20 cellular contexts compared by ENCODE assay signal in the genomic region with DNA sequence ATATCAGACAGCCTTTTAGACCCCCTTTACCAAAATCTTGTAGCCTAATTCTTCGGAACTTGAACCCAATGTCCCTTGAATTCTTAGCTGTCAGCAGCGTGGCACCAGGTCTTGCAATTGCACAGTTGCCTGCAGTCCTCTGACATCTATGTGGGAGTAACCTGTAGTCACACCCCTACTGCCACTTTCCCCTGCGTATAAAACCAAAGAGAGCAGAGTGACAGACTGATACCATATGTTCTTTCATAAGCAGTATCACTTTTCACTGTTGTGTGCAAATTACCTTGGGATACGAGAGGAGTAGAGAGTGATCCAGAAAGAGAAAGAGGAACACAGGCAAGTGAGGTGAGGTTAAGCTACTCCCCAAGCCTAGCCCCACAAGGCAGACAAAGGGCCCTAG.
"Had no signal": no experiment of that assay in that cellular context is flagged by ENCODE, and none has a peak within 500 bp of the region (broad histone marks: within the 10 kb centered on the region; RNA-seq: fewer than 3 reads in every experiment).

No MANE protein-coding gene starts in this region.

- H3K27me3 ChIP-seq: MG63 had no signal

- H3K4me3 ChIP-seq: MG63 had no signal

- H3K9me3 ChIP-seq: MG63, SK-N-SH had no signal

- DNase-seq: IMR-90; Karpas-422; KG1; MG63; NCI-H1092; NCI-H1436 treated with DMSO at 0.1 percent for 48 hours; NCI-H187; NCI-H2029; NCI-H226; NCI-H446; NCI-H510A; NCI-H524 treated with DMSO at 0.1 percent for 48 hours; NCI-H774; NK-92 treated with Interleukin-12 subunit alpha and Interleukin-12 subunit beta, amount 100 ng/mL, for 24 hours; PC-3; SHP77; SK-N-SH; SW 1271; T-cell had no signal

- H3K27ac ChIP-seq: RWPE1 had no signal

- H3K36me3 ChIP-seq: MG63 had no signal
